ENCODE assay signal across 1 cellular context in genomic region chr12:75511116-75512048, GRCh38.
TF ChIP-seq lines count a peak whose summit lies in the region.

Gene KRR1, minus strand, starts transcription at chr12:75511609. Its CDS starts 12 bp downstream, at chr12:75511597.

TF ChIP-seq in HEK293, 187 proteins besides CTCF, POLR2A, EP300 and RAD21 (continued from another document and continues in another):
- TF ChIP-seq, protein P1, sequence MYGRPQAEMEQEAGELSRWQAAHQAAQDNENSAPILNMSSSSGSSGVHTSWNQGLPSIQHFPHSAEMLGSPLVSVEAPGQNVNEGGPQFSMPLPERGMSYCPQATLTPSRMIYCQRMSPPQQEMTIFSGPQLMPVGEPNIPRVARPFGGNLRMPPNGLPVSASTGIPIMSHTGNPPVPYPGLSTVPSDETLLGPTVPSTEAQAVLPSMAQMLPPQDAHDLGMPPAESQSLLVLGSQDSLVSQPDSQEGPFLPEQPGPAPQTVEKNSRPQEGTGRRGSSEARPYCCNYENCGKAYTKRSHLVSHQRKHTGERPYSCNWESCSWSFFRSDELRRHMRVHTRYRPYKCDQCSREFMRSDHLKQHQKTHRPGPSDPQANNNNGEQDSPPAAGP (tag by site-specific recombination; IDR thresholded peaks at IDR 0.05): peak; percentile 62; the same call in 1 of the 2 replicates
- TF ChIP-seq ZFP3 (tag by site-specific recombination; IDR thresholded peaks at IDR 0.05; ENCODE audit: low read depth) (no peak), ZNF2 (tag by site-specific recombination; IDR thresholded peaks at IDR 0.05) (peak; percentile 77), ZNF610 (tag by site-specific recombination; IDR thresholded peaks at IDR 0.05; ENCODE audit: borderline replicate concordance) (0 out of 2 replicates have a peak, but pooled peaks have one; percentile 31), ZNF501 (tag by site-specific recombination; IDR thresholded peaks at IDR 0.05) (0 out of 2 replicates have a peak, but pooled peaks have one; percentile 75), KLF10 (tag by site-specific recombination; IDR thresholded peaks at IDR 0.05) (peak; percentile 74), ZNF664 (tag by site-specific recombination; IDR thresholded peaks at IDR 0.05) (no peak), ZNF184 (tag by site-specific recombination; IDR thresholded peaks at IDR 0.05) (peak; percentile 63; the same call in 1 of the 2 replicates), SETDB1 (IDR thresholded peaks at IDR 0.05; ENCODE audit: insufficient read length, low read length) (peak; percentile 70), ZNF423 (tag by site-specific recombination; IDR thresholded peaks at IDR 0.05) (no peak), ZSCAN23 (tag by site-specific recombination; IDR thresholded peaks at IDR 0.05) (0 out of 2 replicates have a peak, but pooled peaks have one; percentile 62), REPIN1 (tag by site-specific recombination; IDR thresholded peaks at IDR 0.05; ENCODE audit: low read depth) (0 out of 2 replicates have a peak, but pooled peaks have one; percentile 58), ZNF571 (tag by site-specific recombination; IDR thresholded peaks at IDR 0.05) (no peak), ZEB2 (tag by site-specific recombination; IDR thresholded peaks at IDR 0.05) (peak; percentile 67; the same call in 1 of the 2 replicates), ZBTB11 (tag by site-specific recombination; conservative IDR thresholded peaks at IDR 0.05; ENCODE audit: low read depth) (peak; percentile 99), ZNF37A (tag by site-specific recombination; IDR thresholded peaks at IDR 0.05) (peak; percentile 60; the same call in 1 of the 2 replicates), ZNF366 (tag by site-specific recombination; conservative IDR thresholded peaks at IDR 0.05) (no peak), ZBTB7A (tag by site-specific recombination; IDR thresholded peaks at IDR 0.05; ENCODE audit: low read depth) (no peak), ZBTB17 (tag by site-specific recombination; IDR thresholded peaks at IDR 0.05) (peak; percentile 96), ZNF24 (tag by site-specific recombination; IDR thresholded peaks at IDR 0.05) (0 out of 2 replicates have a peak, but pooled peaks have one; percentile 61), ZNF391 (tag by site-specific recombination; IDR thresholded peaks at IDR 0.05; ENCODE audit: borderline replicate concordance, low read depth) (peak; percentile 61; the same call in 1 of the 2 replicates), ZBTB48 (tag by site-specific recombination; IDR thresholded peaks at IDR 0.05) (no peak), ZNF394 (tag by site-specific recombination; IDR thresholded peaks at IDR 0.05; ENCODE audit: borderline replicate concordance) (peak; percentile 88), ZNF544 (tag by site-specific recombination; IDR thresholded peaks at IDR 0.05) (no peak), HOXC10 (CRISPR knock-in tag; IDR thresholded peaks at IDR 0.05) (no peak), TCF7L2 (IDR thresholded peaks at IDR 0.05; ENCODE audit: borderline replicate concordance, low read depth, low read length) (no peak), ZNF585B (tag by site-specific recombination; IDR thresholded peaks at IDR 0.05) (no peak), KLF1 (tag by site-specific recombination; IDR thresholded peaks at IDR 0.05) (no peak), ZNF768 (tag by site-specific recombination; IDR thresholded peaks at IDR 0.05) (no peak), ZNF354C (tag by site-specific recombination; IDR thresholded peaks at IDR 0.05; ENCODE audit: borderline replicate concordance, low read depth) (no peak), ZNF146 (tag by site-specific recombination; IDR thresholded peaks at IDR 0.05) (0 out of 2 replicates have a peak, but pooled peaks have one; percentile 20), ZNF214 (tag by site-specific recombination; IDR thresholded peaks at IDR 0.05; ENCODE audit: borderline replicate concordance) (no peak), ZNF600 (tag by site-specific recombination; IDR thresholded peaks at IDR 0.05) (no peak), ZIC2 (tag by site-specific recombination; IDR thresholded peaks at IDR 0.05) (no peak), ZNF292 (tag by site-specific recombination; IDR thresholded peaks at IDR 0.05; ENCODE audit: borderline replicate concordance, low read depth) (no peak), ZNF175 (tag by site-specific recombination; IDR thresholded peaks at IDR 0.05) (no peak), SCRT2 (tag by site-specific recombination; IDR thresholded peaks at IDR 0.05) (peak; percentile 97), ZNF529 (tag by site-specific recombination; IDR thresholded peaks at IDR 0.05; ENCODE audit: insufficient replicate concordance) (no peak), ZBTB21 (tag by site-specific recombination; IDR thresholded peaks at IDR 0.05) (peak; percentile 44; the same call in 1 of the 2 replicates), ZNF221 (tag by site-specific recombination; IDR thresholded peaks at IDR 0.05; ENCODE audit: borderline replicate concordance) (no peak; the same call in 1 of the 2 replicates), ZXDB (tag by site-specific recombination; IDR thresholded peaks at IDR 0.05) (peak; percentile 93), ZNF837 (tag by site-specific recombination; IDR thresholded peaks at IDR 0.05) (no peak), ZNF155 (tag by site-specific recombination; IDR thresholded peaks at IDR 0.05) (no peak), ZSCAN30 (tag by site-specific recombination; IDR thresholded peaks at IDR 0.05) (peak; percentile 94), KLF7 (tag by site-specific recombination; IDR thresholded peaks at IDR 0.05; ENCODE audit: borderline replicate concordance) (no peak), ZNF660 (tag by site-specific recombination; IDR thresholded peaks at IDR 0.05) (peak; percentile 97), INSM2 (tag by site-specific recombination; IDR thresholded peaks at IDR 0.05) (peak; percentile 78; the same call in 1 of the 2 replicates), ZNF114 (tag by site-specific recombination; IDR thresholded peaks at IDR 0.05) (no peak), ZNF830 (tag by site-specific recombination; IDR thresholded peaks at IDR 0.05; ENCODE audit: low read depth) (no peak), ZNF645 (tag by site-specific recombination; IDR thresholded peaks at IDR 0.05) (no peak), SP7 (tag by site-specific recombination; IDR thresholded peaks at IDR 0.05) (peak; percentile 86), SCRT1 (tag by site-specific recombination; IDR thresholded peaks at IDR 0.05; ENCODE audit: borderline replicate concordance) (no peak), ZNF777 (tag by site-specific recombination; IDR thresholded peaks at IDR 0.05; ENCODE audit: borderline replicate concordance) (no peak), ELK4 (IDR thresholded peaks at IDR 0.05; ENCODE audit: borderline replicate concordance, low read depth, low read length) (no peak), ZNF23 (tag by site-specific recombination; IDR thresholded peaks at IDR 0.05; ENCODE audit: borderline replicate concordance) (no peak)
- TF ChIP-seq, protein P2, sequence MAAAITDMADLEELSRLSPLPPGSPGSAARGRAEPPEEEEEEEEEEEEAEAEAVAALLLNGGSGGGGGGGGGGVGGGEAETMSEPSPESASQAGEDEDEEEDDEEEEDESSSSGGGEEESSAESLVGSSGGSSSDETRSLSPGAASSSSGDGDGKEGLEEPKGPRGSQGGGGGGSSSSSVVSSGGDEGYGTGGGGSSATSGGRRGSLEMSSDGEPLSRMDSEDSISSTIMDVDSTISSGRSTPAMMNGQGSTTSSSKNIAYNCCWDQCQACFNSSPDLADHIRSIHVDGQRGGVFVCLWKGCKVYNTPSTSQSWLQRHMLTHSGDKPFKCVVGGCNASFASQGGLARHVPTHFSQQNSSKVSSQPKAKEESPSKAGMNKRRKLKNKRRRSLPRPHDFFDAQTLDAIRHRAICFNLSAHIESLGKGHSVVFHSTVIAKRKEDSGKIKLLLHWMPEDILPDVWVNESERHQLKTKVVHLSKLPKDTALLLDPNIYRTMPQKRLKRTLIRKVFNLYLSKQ (tag by site-specific recombination; IDR thresholded peaks at IDR 0.05; ENCODE audit: borderline replicate concordance): no peak
- TF ChIP-seq, protein P3, sequence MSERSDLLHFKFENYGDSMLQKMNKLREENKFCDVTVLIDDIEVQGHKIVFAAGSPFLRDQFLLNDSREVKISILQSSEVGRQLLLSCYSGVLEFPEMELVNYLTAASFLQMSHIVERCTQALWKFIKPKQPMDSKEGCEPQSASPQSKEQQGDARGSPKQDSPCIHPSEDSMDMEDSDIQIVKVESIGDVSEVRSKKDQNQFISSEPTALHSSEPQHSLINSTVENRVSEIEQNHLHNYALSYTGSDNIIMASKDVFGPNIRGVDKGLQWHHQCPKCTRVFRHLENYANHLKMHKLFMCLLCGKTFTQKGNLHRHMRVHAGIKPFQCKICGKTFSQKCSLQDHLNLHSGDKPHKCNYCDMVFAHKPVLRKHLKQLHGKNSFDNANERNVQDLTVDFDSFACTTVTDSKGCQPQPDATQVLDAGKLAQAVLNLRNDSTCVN (tag by site-specific recombination; optimal IDR thresholded peaks at IDR 0.05): peak; percentile 45
- TF ChIP-seq, protein P4, sequence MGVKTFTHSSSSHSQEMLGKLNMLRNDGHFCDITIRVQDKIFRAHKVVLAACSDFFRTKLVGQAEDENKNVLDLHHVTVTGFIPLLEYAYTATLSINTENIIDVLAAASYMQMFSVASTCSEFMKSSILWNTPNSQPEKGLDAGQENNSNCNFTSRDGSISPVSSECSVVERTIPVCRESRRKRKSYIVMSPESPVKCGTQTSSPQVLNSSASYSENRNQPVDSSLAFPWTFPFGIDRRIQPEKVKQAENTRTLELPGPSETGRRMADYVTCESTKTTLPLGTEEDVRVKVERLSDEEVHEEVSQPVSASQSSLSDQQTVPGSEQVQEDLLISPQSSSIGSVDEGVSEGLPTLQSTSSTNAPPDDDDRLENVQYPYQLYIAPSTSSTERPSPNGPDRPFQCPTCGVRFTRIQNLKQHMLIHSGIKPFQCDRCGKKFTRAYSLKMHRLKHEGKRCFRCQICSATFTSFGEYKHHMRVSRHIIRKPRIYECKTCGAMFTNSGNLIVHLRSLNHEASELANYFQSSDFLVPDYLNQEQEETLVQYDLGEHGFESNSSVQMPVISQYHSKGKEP (tag by site-specific recombination; IDR thresholded peaks at IDR 0.05): peak; percentile 63; the same call in 1 of the 2 replicates
